ENCODE assay signal across 1 cellular context in genomic region chr6:159968295-159969203, GRCh38.
TF ChIP-seq lines count a peak whose summit lies in the region.

A gene with protein sequence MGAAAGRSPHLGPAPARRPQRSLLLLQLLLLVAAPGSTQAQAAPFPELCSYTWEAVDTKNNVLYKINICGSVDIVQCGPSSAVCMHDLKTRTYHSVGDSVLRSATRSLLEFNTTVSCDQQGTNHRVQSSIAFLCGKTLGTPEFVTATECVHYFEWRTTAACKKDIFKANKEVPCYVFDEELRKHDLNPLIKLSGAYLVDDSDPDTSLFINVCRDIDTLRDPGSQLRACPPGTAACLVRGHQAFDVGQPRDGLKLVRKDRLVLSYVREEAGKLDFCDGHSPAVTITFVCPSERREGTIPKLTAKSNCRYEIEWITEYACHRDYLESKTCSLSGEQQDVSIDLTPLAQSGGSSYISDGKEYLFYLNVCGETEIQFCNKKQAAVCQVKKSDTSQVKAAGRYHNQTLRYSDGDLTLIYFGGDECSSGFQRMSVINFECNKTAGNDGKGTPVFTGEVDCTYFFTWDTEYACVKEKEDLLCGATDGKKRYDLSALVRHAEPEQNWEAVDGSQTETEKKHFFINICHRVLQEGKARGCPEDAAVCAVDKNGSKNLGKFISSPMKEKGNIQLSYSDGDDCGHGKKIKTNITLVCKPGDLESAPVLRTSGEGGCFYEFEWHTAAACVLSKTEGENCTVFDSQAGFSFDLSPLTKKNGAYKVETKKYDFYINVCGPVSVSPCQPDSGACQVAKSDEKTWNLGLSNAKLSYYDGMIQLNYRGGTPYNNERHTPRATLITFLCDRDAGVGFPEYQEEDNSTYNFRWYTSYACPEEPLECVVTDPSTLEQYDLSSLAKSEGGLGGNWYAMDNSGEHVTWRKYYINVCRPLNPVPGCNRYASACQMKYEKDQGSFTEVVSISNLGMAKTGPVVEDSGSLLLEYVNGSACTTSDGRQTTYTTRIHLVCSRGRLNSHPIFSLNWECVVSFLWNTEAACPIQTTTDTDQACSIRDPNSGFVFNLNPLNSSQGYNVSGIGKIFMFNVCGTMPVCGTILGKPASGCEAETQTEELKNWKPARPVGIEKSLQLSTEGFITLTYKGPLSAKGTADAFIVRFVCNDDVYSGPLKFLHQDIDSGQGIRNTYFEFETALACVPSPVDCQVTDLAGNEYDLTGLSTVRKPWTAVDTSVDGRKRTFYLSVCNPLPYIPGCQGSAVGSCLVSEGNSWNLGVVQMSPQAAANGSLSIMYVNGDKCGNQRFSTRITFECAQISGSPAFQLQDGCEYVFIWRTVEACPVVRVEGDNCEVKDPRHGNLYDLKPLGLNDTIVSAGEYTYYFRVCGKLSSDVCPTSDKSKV (N-terminal part only) (plus strand): TSS chr6:159969082. CDS start chr6:159969247, 165 bp downstream.

TF ChIP-seq in WTC11, 78 proteins besides CTCF, POLR2A, EP300 and RAD21 (continued from another document):
- TF ChIP-seq, protein P1, sequence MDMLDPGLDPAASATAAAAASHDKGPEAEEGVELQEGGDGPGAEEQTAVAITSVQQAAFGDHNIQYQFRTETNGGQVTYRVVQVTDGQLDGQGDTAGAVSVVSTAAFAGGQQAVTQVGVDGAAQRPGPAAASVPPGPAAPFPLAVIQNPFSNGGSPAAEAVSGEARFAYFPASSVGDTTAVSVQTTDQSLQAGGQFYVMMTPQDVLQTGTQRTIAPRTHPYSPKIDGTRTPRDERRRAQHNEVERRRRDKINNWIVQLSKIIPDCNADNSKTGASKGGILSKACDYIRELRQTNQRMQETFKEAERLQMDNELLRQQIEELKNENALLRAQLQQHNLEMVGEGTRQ (CRISPR knock-in tag; IDR thresholded peaks at IDR 0.05) = peak; percentile 96
- peak; percentile 92 for TF ChIP-seq USF1 (CRISPR knock-in tag; IDR thresholded peaks at IDR 0.05)
- TF ChIP-seq, protein P2, sequence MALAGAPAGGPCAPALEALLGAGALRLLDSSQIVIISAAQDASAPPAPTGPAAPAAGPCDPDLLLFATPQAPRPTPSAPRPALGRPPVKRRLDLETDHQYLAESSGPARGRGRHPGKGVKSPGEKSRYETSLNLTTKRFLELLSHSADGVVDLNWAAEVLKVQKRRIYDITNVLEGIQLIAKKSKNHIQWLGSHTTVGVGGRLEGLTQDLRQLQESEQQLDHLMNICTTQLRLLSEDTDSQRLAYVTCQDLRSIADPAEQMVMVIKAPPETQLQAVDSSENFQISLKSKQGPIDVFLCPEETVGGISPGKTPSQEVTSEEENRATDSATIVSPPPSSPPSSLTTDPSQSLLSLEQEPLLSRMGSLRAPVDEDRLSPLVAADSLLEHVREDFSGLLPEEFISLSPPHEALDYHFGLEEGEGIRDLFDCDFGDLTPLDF (CRISPR knock-in tag; IDR thresholded peaks at IDR 0.05) = peak; percentile 25; the same call in 1 of the 2 replicates
- TF ChIP-seq SP1 (CRISPR knock-in tag; conservative IDR thresholded peaks at IDR 0.05) = peak; percentile 65
- TF ChIP-seq ZNF121 (CRISPR knock-in tag; IDR thresholded peaks at IDR 0.05) = peak; percentile 57
- TF ChIP-seq TEAD4 (CRISPR knock-in tag; IDR thresholded peaks at IDR 0.05) = no peak
- TF ChIP-seq E2F4 (CRISPR knock-in tag; IDR thresholded peaks at IDR 0.05; ENCODE audit: borderline replicate concordance, low read depth) = no peak
- TF ChIP-seq ZNF396 (CRISPR knock-in tag; IDR thresholded peaks at IDR 0.05; ENCODE audit: borderline replicate concordance) = no peak
- no peak for TF ChIP-seq NR1H2 (CRISPR knock-in tag; IDR thresholded peaks at IDR 0.05)
- 0 out of 2 replicates have a peak, but pooled peaks have one; percentile 19 for TF ChIP-seq CREM (CRISPR knock-in tag; IDR thresholded peaks at IDR 0.05)
- peak; percentile 53; the same call in 1 of the 2 replicates for TF ChIP-seq GABPB1 (CRISPR knock-in tag; IDR thresholded peaks at IDR 0.05)
- TF ChIP-seq EMX1 (CRISPR knock-in tag; IDR thresholded peaks at IDR 0.05) = no peak
